15 cellular contexts compared by ENCODE assay signal in the genomic region with DNA sequence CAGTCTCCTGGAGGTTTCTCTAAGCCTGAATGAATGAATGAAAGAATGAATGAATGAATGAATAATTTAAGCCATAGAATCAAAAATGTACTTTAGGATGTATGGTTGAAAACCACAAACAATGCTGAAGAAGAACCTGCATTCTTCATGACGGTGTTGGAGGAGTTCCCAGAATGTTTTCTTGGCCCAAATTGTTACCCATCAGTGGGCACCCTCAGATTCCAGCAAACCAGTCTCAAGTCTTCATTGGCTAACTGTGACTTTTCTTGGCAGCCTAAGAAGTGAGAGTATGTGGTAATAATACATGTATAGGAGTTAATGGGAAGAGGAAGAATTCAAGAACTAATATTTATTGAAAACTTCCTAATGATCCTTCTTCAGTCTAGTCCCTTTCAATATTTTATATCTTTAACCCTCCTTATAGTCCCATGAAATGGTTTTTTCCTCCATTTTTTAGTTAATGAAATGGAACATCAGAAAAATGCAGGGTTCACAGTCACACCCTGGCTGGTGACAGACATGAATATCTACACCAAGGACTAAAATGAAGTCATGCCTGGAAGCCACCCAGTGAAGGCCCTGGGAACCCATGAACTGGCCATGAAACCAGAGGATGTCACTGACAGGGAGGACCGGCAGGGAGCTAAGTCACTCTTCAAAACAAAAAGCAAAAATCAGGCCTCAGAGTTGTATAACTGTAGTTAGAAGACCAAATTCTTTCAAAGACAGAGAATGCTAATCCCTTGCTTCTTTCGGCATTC. TPM values are rescaled to one million over a fixed set of nuclear protein-coding genes. Genes with fewer than 3 reads are reported as not detected.
"Had no signal": no experiment of that assay in that cellular context is flagged by ENCODE, and none has a peak within 500 bp of the region (broad histone marks: within the 10 kb centered on the region; RNA-seq: fewer than 3 reads in every experiment).

No MANE protein-coding gene starts in this region.

RNA-seq across cellular contexts. Expression of a gene that starts 29.9 kb away (rescaled TPM):
- total RNA-seq: activated B cell treated with CpG ODN at 0.5 μM for 24 hours; activated CD4-positive, alpha-beta memory T cell treated with anti-CD3 and anti-CD28 coated beads for 36 hours; activated naive CD4-positive, alpha-beta T cell treated with anti-CD3 and anti-CD28 coated beads for 36 hours; activated naive CD4-positive, alpha-beta T cell treated with anti-CD3 and anti-CD28 coated beads, Interleukin-2, amount 50 U/mL, for 72 hours; activated T-cell treated with anti-CD3 and anti-CD28 coated beads, Interleukin-2, amount 50 U/mL, for 4 hours; activated T-helper 1 cell treated with anti-CD3 and anti-CD28 coated beads, Interleukin-12 subunit alpha, Interleukin-12 subunit beta, Interleukin-2, Interleukin-4 antibody, amounts not matched to agents 30 ng/mL and 10 ng/mL and 1 ng/mL, durations not matched to agents 14 hours and 24 hours and 36 hours; aorta; LHCN-M2; NCI-H460; Peyer's patch; Right ventricle myocardium inferior; SK-MEL-5; T-cell; T-helper 17 cell had no signal
- polyA plus RNA-seq: aorta, IgD-negative memory B cell had no signal

RNA-seq across cellular contexts. Expression of a gene that starts 39.0 kb away (rescaled TPM):
- total RNA-seq: activated B cell treated with CpG ODN at 0.5 μM for 24 hours; activated CD4-positive, alpha-beta memory T cell treated with anti-CD3 and anti-CD28 coated beads for 36 hours; activated naive CD4-positive, alpha-beta T cell treated with anti-CD3 and anti-CD28 coated beads for 36 hours; activated naive CD4-positive, alpha-beta T cell treated with anti-CD3 and anti-CD28 coated beads, Interleukin-2, amount 50 U/mL, for 72 hours; activated T-cell treated with anti-CD3 and anti-CD28 coated beads, Interleukin-2, amount 50 U/mL, for 4 hours; activated T-helper 1 cell treated with anti-CD3 and anti-CD28 coated beads, Interleukin-12 subunit alpha, Interleukin-12 subunit beta, Interleukin-2, Interleukin-4 antibody, amounts not matched to agents 30 ng/mL and 10 ng/mL and 1 ng/mL, durations not matched to agents 14 hours and 24 hours and 36 hours; aorta; LHCN-M2; NCI-H460; Peyer's patch; Right ventricle myocardium inferior; SK-MEL-5; T-cell; T-helper 17 cell had no signal
- polyA plus RNA-seq: aorta, IgD-negative memory B cell had no signal
